ENCODE assay signal across 11 cellular contexts in genomic region chr2:3574155-3574554, GRCh38. TPM values are rescaled to one million over a fixed set of nuclear protein-coding genes. Genes with fewer than 3 reads are reported as not detected.
A peak's percentile ranks its signal among the peaks of the same experiment; 100 is the strongest.
DNase-seq lines count a peak whose midpoint lies in the region; ATAC-seq and TF ChIP-seq lines count a peak whose summit lies in the region.
"Had no signal": no experiment of that assay in that cellular context is flagged by ENCODE, and none has a peak within 500 bp of the region (broad histone marks: within the 10 kb centered on the region; RNA-seq: fewer than 3 reads in every experiment).

No MANE protein-coding gene starts in this region.

- TSS peak; percentile 69 for BruUV-seq in A673 (replicated peaks; lab: Mats Ljungman, UMichigan)

- H3K27me3 ChIP-seq in A673 (replicated peaks; ENCODE audit: insufficient read depth, low read depth, low read length, poor library complexity): no peaks in the 10 kb centered on the region
- H3K27me3 ChIP-seq in GM23248 (replicated peaks; ENCODE audit: insufficient read depth): no peaks in the 10 kb centered on the region
- H3K27me3 ChIP-seq: cardiac muscle cell had no signal

- H3K36me3 ChIP-seq in A673 (ENCODE audit: insufficient read depth, low read length, poor library complexity, severe bottlenecking) (peaks cover 34% of the 10 kb centered on the region), GM23248 (ENCODE audit: low read depth) (peaks cover 30% of the 10 kb centered on the region)

- H3K9ac ChIP-seq in GM23248: no peak overlapping the region

- intact Hi-C loops in A673 (cut with micrococcal nuclease; ENCODE audit: unreplicated experiment): no loop called here
- intact Hi-C loops in posterior cingulate gyrus (cut with DNase I): loop anchor here (2.0 kb wide), 1 partner anchor 195 kb away; the partner anchor contains the start of gene TRAPPC12

- POLR2A ChIA-PET in A673 (lab: Charles Lee; ENCODE audit: low non-redundant PET): no interaction called here

- 91 to 93% methylated on average over 11 of the region's 11 CpGs for WGBS in GM23248 (ENCODE audit: low coverage in 1 of 2, low lambda C conversion rate in 2 of 2, missing lambda C conversion rate in 2 of 2), 2 experiments

- DNase-seq in A673 (ENCODE audit: low spot score): no peak
- no peak for DNase-seq in GM23248
- no peak for DNase-seq in mesothelial cell of epicardium (ENCODE audit: low spot score in 2 of 2, unreplicated experiment in 2 of 2)
- no peak for DNase-seq in ureter (ENCODE audit: low spot score)
- DNase-seq in activated CD4-positive, CD25-positive, alpha-beta regulatory T cell (lab: John Stamatoyannopoulos, UW): no peak
- no peak for DNase-seq in posterior cingulate gyrus
- DNase-seq: retina had no signal

- CTCF ChIA-PET in A673 (lab: Charles Lee): no interaction called here

- H3K4me3 ChIP-seq in A673 (ENCODE audit: low read depth, low read length, poor library complexity, severe bottlenecking): peak overlapping the region; percentile 68
- no peak overlapping the region for H3K4me3 ChIP-seq in GM23248

- no peak overlapping the region for H3K4me2 ChIP-seq in GM23248 (ENCODE audit: unreplicated experiment)

- peaks cover 31% of the 10 kb centered on the region for H3K4me1 Mint-ChIP-seq in mesothelial cell of epicardium

- peak overlapping the region; percentile 91 for H3K4me3 Mint-ChIP-seq in mesothelial cell of epicardium

- peaks cover 26% of the 10 kb centered on the region for H3K36me3 Mint-ChIP-seq in mesothelial cell of epicardium

- H4K20me1 ChIP-seq in GM23248 (ENCODE audit: insufficient read depth): peaks cover 20% of the 10 kb centered on the region

- peaks cover 41% of the 10 kb centered on the region for H3K79me2 ChIP-seq in GM23248 (ENCODE audit: insufficient read depth)

- H3K9me3 ChIP-seq in A673 (ENCODE audit: low read depth, low read length, poor library complexity, severe bottlenecking): no peaks in the 10 kb centered on the region
- H3K9me3 ChIP-seq in GM23248 (ENCODE audit: low read depth): no peaks in the 10 kb centered on the region

- H3K27ac ChIP-seq in A673 (ENCODE audit: low read depth, low read length, poor library complexity, severe bottlenecking) (no peak overlapping the region), GM23248 (no peak overlapping the region), VCaP (peak overlapping the region; percentile 89)

- in situ Hi-C loops in GM23248 (cut with MboI): no loop called here

- peak overlapping the region; percentile 81 for H2AFZ ChIP-seq in GM23248

- TF ChIP-seq CTCF in A673 (conservative IDR thresholded peaks at IDR 0.05; ENCODE audit: low read depth, low read length) (no peak), VCaP (conservative IDR thresholded peaks at IDR 0.05) (no peak), mesothelial cell of epicardium (IDR thresholded peaks at IDR 0.05; ENCODE audit: unreplicated experiment) (no peak)

- H3K4me1 ChIP-seq in A673 (ENCODE audit: insufficient read depth, low read length, poor library complexity, severe bottlenecking) (peaks cover 16% of the 10 kb centered on the region), GM23248 (ENCODE audit: insufficient read depth) (peaks cover 34% of the 10 kb centered on the region)

- no peaks in the 10 kb centered on the region for H3K9me2 ChIP-seq in GM23248 (ENCODE audit: insufficient read depth)

- H3K27me3 Mint-ChIP-seq in mesothelial cell of epicardium (ENCODE audit: low read depth): no peaks in the 10 kb centered on the region

- H3K9me3 Mint-ChIP-seq in mesothelial cell of epicardium: no peaks in the 10 kb centered on the region

- no peak overlapping the region for H3K27ac Mint-ChIP-seq in mesothelial cell of epicardium

- peaks cover 31% of the 10 kb centered on the region for H3F3A ChIP-seq in GM23248 (ENCODE audit: insufficient read depth)

- ATAC-seq in GM21529 (IDR thresholded peaks at IDR 0.05; ENCODE audit: unreplicated experiment): no peak

RNA-seq across cellular contexts. Expression of gene RPS7, which starts 0.9 kb away (rescaled TPM):
- total RNA-seq in A673 (2021) (1,383 and 1,475 TPM in 2 replicates), mesothelial cell of epicardium (1,528 to 1,604 TPM (median 1,590 TPM) in 3 replicates), ureter (1,218 TPM)
- 1,557 and 2,019 TPM in 2 replicates for total RNA-seq in GM23248 (2014; rRNA removed; shearing (Covaris generic))
- 602 and 629 TPM in 2 replicates for polyA plus RNA-seq in GM23248 (2016; fragmentation: Nextera tagmentation; extraction: Ambion mirVana)

RNA-seq across cellular contexts. Expression of gene RNASEH1, which starts 16.0 kb away (rescaled TPM):
- 45.3 and 48.3 TPM in 2 replicates for total RNA-seq in A673 (2021)
- 34.0 and 37.4 TPM in 2 replicates for total RNA-seq in GM23248 (2014; rRNA removed; shearing (Covaris generic))
- 52.4 and 55.2 TPM in 2 replicates for polyA plus RNA-seq in GM23248 (2016; fragmentation: Nextera tagmentation; extraction: Ambion mirVana)
- 21.1 to 24.3 TPM (median 22.5 TPM) in 3 replicates for total RNA-seq in mesothelial cell of epicardium
- total RNA-seq in ureter: 18.3 TPM

RNA-seq across cellular contexts. Expression of gene COLEC11, which starts 20.8 kb away (rescaled TPM):
- 0.63 and 0.77 TPM in 2 replicates for total RNA-seq in A673 (2021)
- total RNA-seq in GM23248 (2014; rRNA removed; shearing (Covaris generic)): not detected in 2 replicates
- not detected in 2 replicates for polyA plus RNA-seq in GM23248 (2016; fragmentation: Nextera tagmentation; extraction: Ambion mirVana)
- total RNA-seq in mesothelial cell of epicardium: 9.8 to 10.8 TPM (median 10.1 TPM) in 3 replicates
- total RNA-seq in ureter: 2.4 TPM
- total RNA-seq: SK-MEL-5 had no signal

RNA-seq across cellular contexts. Expression of gene ADI1, which starts 54.8 kb away (rescaled TPM):
- total RNA-seq in A673 (2021) (52.4 and 68.3 TPM in 2 replicates), mesothelial cell of epicardium (16.6 to 18.7 TPM (median 17.6 TPM) in 3 replicates), ureter (42.0 TPM)
- total RNA-seq in GM23248 (2014; rRNA removed; shearing (Covaris generic)): 68.4 and 77.7 TPM in 2 replicates
- 140 and 149 TPM in 2 replicates for polyA plus RNA-seq in GM23248 (2016; fragmentation: Nextera tagmentation; extraction: Ambion mirVana)
